Comparison of ENCODE assay signal across 19 cellular contexts in genomic region chr4:1896658-1896991, GRCh38. TPM values are rescaled to one million over a fixed set of nuclear protein-coding genes. Genes with fewer than 3 reads are reported as not detected.
A peak's percentile ranks its signal among the peaks of the same experiment; 100 is the strongest.
DNase-seq lines count a peak whose midpoint lies in the region; ATAC-seq and TF ChIP-seq lines count a peak whose summit lies in the region.
"Had no signal": no experiment of that assay in that cellular context is flagged by ENCODE, and none has a peak within 500 bp of the region (broad histone marks: within the 10 kb centered on the region; RNA-seq: fewer than 3 reads in every experiment).

No MANE protein-coding gene starts in this region.

- H3K27me3 Mint-ChIP-seq in activated CD8-positive, alpha-beta T cell treated with anti-CD3 and anti-CD28 coated beads, Interleukin-2, amount 10 ng/mL, durations not matched to agents 7 days and 5 days (ENCODE audit: low read depth) = no peaks in the 10 kb centered on the region
- H3K27me3 Mint-ChIP-seq in activated CD8-positive, alpha-beta T cell treated with anti-CD3 and anti-CD28 coated beads for 36 hours = no peaks in the 10 kb centered on the region
- no peaks in the 10 kb centered on the region for H3K27me3 Mint-ChIP-seq in T-helper 17 cell
- no peaks in the 10 kb centered on the region for H3K27me3 Mint-ChIP-seq in mesothelial cell of epicardium (ENCODE audit: low read depth)
- H3K27me3 Mint-ChIP-seq: CD4-positive, alpha-beta memory T cell had no signal

- no peak for TF ChIP-seq CTCF in activated CD8-positive, alpha-beta T cell treated with anti-CD3 and anti-CD28 coated beads for 36 hours (IDR thresholded peaks at IDR 0.05)
- TF ChIP-seq CTCF in mesothelial cell of epicardium (IDR thresholded peaks at IDR 0.05; ENCODE audit: unreplicated experiment) (no peak), upper lobe of right lung (IDR thresholded peaks at IDR 0.05) (no peak)

- no peaks in the 10 kb centered on the region for H3K27me3 ChIP-seq in upper lobe of right lung

- DNase-seq in activated CD8-positive, alpha-beta T cell treated with anti-CD3 and anti-CD28 coated beads, Interleukin-2, amount 10 ng/mL, durations not matched to agents 7 days and 5 days = no peak
- DNase-seq in activated CD8-positive, alpha-beta T cell treated with anti-CD3 and anti-CD28 coated beads for 36 hours = no peak
- DNase-seq in T-helper 17 cell (no peak), mesothelial cell of epicardium (ENCODE audit: low spot score in 2 of 2, unreplicated experiment in 2 of 2) (no peak), upper lobe of right lung (peak; percentile 13), DMS53 (lab: John Stamatoyannopoulos, UW) (no peak), activated gamma-delta T cell treated with Interleukin-2 at 50 U/mL for 16 hours (no peak)
- DNase-seq: Calu3; CD4-positive, alpha-beta memory T cell; KBM-7; NCI-H1105 treated with DMSO at 0.1 percent for 48 hours; NCI-H1694; NCI-H2081 treated with DMSO at 0.1 percent for 48 hours; NCI-H510A; NCI-H774; OCI-M1; SHP77 had no signal

- no peak overlapping the region for H3K4me3 ChIP-seq in upper lobe of right lung
- H3K4me3 ChIP-seq: A549 had no signal

- H3K9me3 Mint-ChIP-seq in activated CD8-positive, alpha-beta T cell treated with anti-CD3 and anti-CD28 coated beads, Interleukin-2, amount 10 ng/mL, durations not matched to agents 7 days and 5 days (ENCODE audit: insufficient read depth) = no peaks in the 10 kb centered on the region
- no peaks in the 10 kb centered on the region for H3K9me3 Mint-ChIP-seq in activated CD8-positive, alpha-beta T cell treated with anti-CD3 and anti-CD28 coated beads for 36 hours
- no peaks in the 10 kb centered on the region for H3K9me3 Mint-ChIP-seq in mesothelial cell of epicardium
- H3K9me3 Mint-ChIP-seq: CD4-positive, alpha-beta memory T cell had no signal

- H3K27ac Mint-ChIP-seq in activated CD8-positive, alpha-beta T cell treated with anti-CD3 and anti-CD28 coated beads, Interleukin-2, amount 10 ng/mL, durations not matched to agents 7 days and 5 days = peak overlapping the region; percentile 39
- H3K27ac Mint-ChIP-seq in activated CD8-positive, alpha-beta T cell treated with anti-CD3 and anti-CD28 coated beads for 36 hours = no peak overlapping the region
- H3K27ac Mint-ChIP-seq in T-helper 17 cell (peak overlapping the region; percentile 39), mesothelial cell of epicardium (peak overlapping the region; percentile 25)

- CTCF ChIA-PET in activated CD8-positive, alpha-beta T cell treated with anti-CD3 and anti-CD28 coated beads, Interleukin-2, amount 10 ng/mL, durations not matched to agents 7 days and 5 days (lab: Charles Lee) = no interaction called here
- CTCF ChIA-PET in activated CD8-positive, alpha-beta T cell treated with anti-CD3 and anti-CD28 coated beads for 36 hours (lab: Charles Lee) = no interaction called here

- no peak overlapping the region for H3K27ac ChIP-seq in upper lobe of right lung
- H3K27ac ChIP-seq: A549 had no signal

- POLR2A ChIA-PET in activated CD8-positive, alpha-beta T cell treated with anti-CD3 and anti-CD28 coated beads, Interleukin-2, amount 10 ng/mL, durations not matched to agents 7 days and 5 days (lab: Charles Lee) = interaction anchor here (0.9 to 1.0 kb wide), 2 partner anchors 9 to 24 kb away, joined by 3 to 4 read pairs; no protein-coding TSS in a partner anchor
- POLR2A ChIA-PET in activated CD8-positive, alpha-beta T cell treated with anti-CD3 and anti-CD28 coated beads for 36 hours (lab: Charles Lee) = no interaction called here

- no peak overlapping the region for H3K4me3 Mint-ChIP-seq in activated CD8-positive, alpha-beta T cell treated with anti-CD3 and anti-CD28 coated beads, Interleukin-2, amount 10 ng/mL, durations not matched to agents 7 days and 5 days
- no peak overlapping the region for H3K4me3 Mint-ChIP-seq in activated CD8-positive, alpha-beta T cell treated with anti-CD3 and anti-CD28 coated beads for 36 hours
- no peak overlapping the region for H3K4me3 Mint-ChIP-seq in T-helper 17 cell
- no peak overlapping the region for H3K4me3 Mint-ChIP-seq in mesothelial cell of epicardium
- H3K4me3 Mint-ChIP-seq: CD4-positive, alpha-beta memory T cell had no signal

- intact Hi-C loops in activated CD8-positive, alpha-beta T cell treated with anti-CD3 and anti-CD28 coated beads for 36 hours (cut with micrococcal nuclease) = no loop called here
- intact Hi-C loops in upper lobe of right lung (cut with DNase I) = loop anchor here (10.0 kb wide), 1 partner anchor 152 kb away; no protein-coding TSS in a partner anchor

- ATAC-seq in activated CD8-positive, alpha-beta T cell treated with anti-CD3 and anti-CD28 coated beads, Interleukin-2, amount 10 ng/mL, durations not matched to agents 7 days and 5 days = no peak
- no peak for ATAC-seq in activated CD8-positive, alpha-beta T cell treated with anti-CD3 and anti-CD28 coated beads for 36 hours
- ATAC-seq in T-helper 17 cell = no peak
- no peak for ATAC-seq in upper lobe of right lung
- ATAC-seq: A549, HepG2 had no signal

- H3K9me3 ChIP-seq in T-helper 17 cell (ENCODE audit: control insufficient read depth, low read length, poor library complexity, severe bottlenecking) (no peaks in the 10 kb centered on the region), upper lobe of right lung (no peaks in the 10 kb centered on the region)
- H3K9me3 ChIP-seq: A549 had no signal

- H3K4me1 ChIP-seq in upper lobe of right lung = no peaks in the 10 kb centered on the region

- peaks cover 77% of the 10 kb centered on the region for H3K36me3 Mint-ChIP-seq in activated CD8-positive, alpha-beta T cell treated with anti-CD3 and anti-CD28 coated beads, Interleukin-2, amount 10 ng/mL, durations not matched to agents 7 days and 5 days (ENCODE audit: low read depth)
- H3K36me3 Mint-ChIP-seq in activated CD8-positive, alpha-beta T cell treated with anti-CD3 and anti-CD28 coated beads for 36 hours (ENCODE audit: low read depth) = peaks cover 39% of the 10 kb centered on the region
- H3K36me3 Mint-ChIP-seq in T-helper 17 cell (ENCODE audit: low read depth) = peaks cover 2% of the 10 kb centered on the region
- peaks cover 17% of the 10 kb centered on the region for H3K36me3 Mint-ChIP-seq in mesothelial cell of epicardium

- H3K36me3 ChIP-seq in upper lobe of right lung = peaks cover under 1% of the 10 kb centered on the region

- peaks cover 52% of the 10 kb centered on the region for H3K4me1 Mint-ChIP-seq in activated CD8-positive, alpha-beta T cell treated with anti-CD3 and anti-CD28 coated beads, Interleukin-2, amount 10 ng/mL, durations not matched to agents 7 days and 5 days (ENCODE audit: low read depth)
- peaks cover 10% of the 10 kb centered on the region for H3K4me1 Mint-ChIP-seq in activated CD8-positive, alpha-beta T cell treated with anti-CD3 and anti-CD28 coated beads for 36 hours (ENCODE audit: low read depth)
- peaks cover 24% of the 10 kb centered on the region for H3K4me1 Mint-ChIP-seq in T-helper 17 cell
- H3K4me1 Mint-ChIP-seq in mesothelial cell of epicardium = peaks cover 9% of the 10 kb centered on the region

RNA-seq across cellular contexts. Expression of gene NSD2, which starts 25.4 kb away (rescaled TPM):
- 100 to 1,000 TPM; 287 to 290 TPM for total RNA-seq in activated CD8-positive, alpha-beta T cell treated with anti-CD3 and anti-CD28 coated beads, Interleukin-2, amount 10 ng/mL, durations not matched to agents 7 days and 5 days
- total RNA-seq in activated CD8-positive, alpha-beta T cell treated with anti-CD3 and anti-CD28 coated beads for 36 hours = 100 to 1,000 TPM; 219 TPM
- total RNA-seq in T-helper 17 cell (10 to 100 TPM; 55.0 to 62.2 TPM), mesothelial cell of epicardium (109 to 119 TPM (median 115 TPM) in 3 replicates), upper lobe of right lung (45.2 TPM)

RNA-seq across cellular contexts. Expression of gene LETM1, which starts 40.7 kb away (rescaled TPM):
- 10 to 100 TPM; 56.6 to 58.9 TPM for total RNA-seq in activated CD8-positive, alpha-beta T cell treated with anti-CD3 and anti-CD28 coated beads, Interleukin-2, amount 10 ng/mL, durations not matched to agents 7 days and 5 days
- total RNA-seq in activated CD8-positive, alpha-beta T cell treated with anti-CD3 and anti-CD28 coated beads for 36 hours = 10 to 100 TPM; 49.4 to 53.2 TPM
- total RNA-seq in T-helper 17 cell (10 to 100 TPM; 34.4 to 41.4 TPM), mesothelial cell of epicardium (48.6 to 50.9 TPM (median 48.7 TPM) in 3 replicates), upper lobe of right lung (39.5 TPM)
